ENCODE assay signal across 1 cellular context in the genomic region with DNA sequence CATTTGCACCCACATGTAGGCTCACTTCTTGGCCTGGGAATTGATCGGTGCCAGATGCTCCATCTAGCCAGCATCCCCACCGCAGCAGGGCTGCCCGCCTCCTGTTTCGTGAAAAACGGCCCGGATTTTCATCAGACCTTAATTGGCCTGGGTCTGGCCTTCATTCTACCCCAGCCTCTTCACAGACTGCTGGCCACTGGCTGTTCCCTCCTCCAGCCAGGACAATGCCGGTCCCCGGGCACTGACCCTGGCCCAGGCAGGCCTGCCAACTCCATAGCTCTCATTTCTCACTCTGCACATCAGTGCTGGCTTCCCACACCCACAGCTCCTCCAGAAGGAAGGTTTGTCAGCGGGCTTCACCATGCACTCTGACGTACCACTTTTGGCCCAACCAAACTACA.
TF ChIP-seq lines count a peak whose summit lies in the region.

No MANE protein-coding gene starts in this region.

TF ChIP-seq in IMR-90, 13 proteins besides CTCF, POLR2A, EP300 and RAD21:
- no peak for TF ChIP-seq RCOR1 (IDR thresholded peaks at IDR 0.05; ENCODE audit: insufficient replicate concordance, low read length)
- TF ChIP-seq CEBPB (IDR thresholded peaks at IDR 0.05; ENCODE audit: low read depth, low read length) = no peak
- TF ChIP-seq MAFK (IDR thresholded peaks at IDR 0.05; ENCODE audit: low read depth, low read length) = no peak
- TF ChIP-seq, protein P1, sequence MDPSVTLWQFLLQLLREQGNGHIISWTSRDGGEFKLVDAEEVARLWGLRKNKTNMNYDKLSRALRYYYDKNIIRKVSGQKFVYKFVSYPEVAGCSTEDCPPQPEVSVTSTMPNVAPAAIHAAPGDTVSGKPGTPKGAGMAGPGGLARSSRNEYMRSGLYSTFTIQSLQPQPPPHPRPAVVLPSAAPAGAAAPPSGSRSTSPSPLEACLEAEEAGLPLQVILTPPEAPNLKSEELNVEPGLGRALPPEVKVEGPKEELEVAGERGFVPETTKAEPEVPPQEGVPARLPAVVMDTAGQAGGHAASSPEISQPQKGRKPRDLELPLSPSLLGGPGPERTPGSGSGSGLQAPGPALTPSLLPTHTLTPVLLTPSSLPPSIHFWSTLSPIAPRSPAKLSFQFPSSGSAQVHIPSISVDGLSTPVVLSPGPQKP (IDR thresholded peaks at IDR 0.05; ENCODE audit: borderline replicate concordance, low read depth, low read length) = no peak
- no peak for TF ChIP-seq NFE2L2 (IDR thresholded peaks at IDR 0.05; ENCODE audit: low read depth, low read length)
- no peak for TF ChIP-seq MAZ (IDR thresholded peaks at IDR 0.05; ENCODE audit: borderline replicate concordance, low read depth, low read length)
- TF ChIP-seq FOS (IDR thresholded peaks at IDR 0.05; ENCODE audit: low read depth, low read length) = no peak
- TF ChIP-seq CHD1 (IDR thresholded peaks at IDR 0.05; ENCODE audit: low read depth, low read length) = no peak
